Comparison of ENCODE assay signal across 8 cellular contexts in the genomic region with DNA sequence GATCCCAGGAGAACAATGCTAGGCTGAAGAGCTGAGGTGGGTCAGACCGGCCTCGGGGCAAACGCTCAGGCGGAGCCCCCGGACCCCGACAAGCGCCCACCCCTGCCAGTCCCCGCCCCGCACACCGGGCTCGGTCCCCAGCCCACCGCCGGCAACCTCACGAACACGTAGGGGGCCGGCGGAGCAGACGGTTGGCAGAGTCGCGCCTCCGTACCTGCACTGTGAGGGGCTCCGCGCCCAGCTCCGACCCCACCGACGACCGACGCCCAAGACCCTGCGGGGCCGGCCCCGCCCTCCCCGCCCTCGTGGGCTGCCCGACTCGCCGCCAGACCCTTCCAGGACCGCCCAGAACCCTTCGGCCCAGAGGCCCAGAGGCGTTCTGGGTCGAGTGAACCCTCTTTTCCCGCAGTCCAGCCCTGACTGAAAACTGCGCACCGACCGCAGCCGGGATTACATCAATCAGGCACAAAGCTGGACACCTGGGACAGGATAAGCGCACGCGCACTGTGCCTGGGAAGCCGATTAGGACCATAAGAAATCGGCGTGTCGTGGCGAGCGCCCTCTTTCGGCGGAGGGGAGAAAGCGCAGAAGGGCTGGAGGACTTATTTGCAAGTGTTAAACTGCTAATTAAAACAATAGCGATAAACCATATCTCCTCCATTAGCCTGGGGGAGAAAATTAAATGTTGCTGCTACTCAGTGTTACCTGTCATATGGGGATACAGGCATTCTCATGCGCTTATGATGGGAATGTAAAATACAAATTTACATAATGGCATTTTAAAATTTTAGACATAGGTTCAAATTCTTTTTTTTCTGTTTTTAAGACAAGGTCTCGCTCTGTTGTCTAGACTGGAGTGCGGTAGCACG. TPM values are rescaled to one million over a fixed set of nuclear protein-coding genes. Genes with fewer than 3 reads are reported as not detected.
A peak's percentile ranks its signal among the peaks of the same experiment; 100 is the strongest.
DNase-seq lines count a peak whose midpoint lies in the region; ATAC-seq and TF ChIP-seq lines count a peak whose summit lies in the region.

No MANE protein-coding gene starts in this region.

- peak; percentile 60 for ATAC-seq in HG03342 (IDR thresholded peaks at IDR 0.05; ENCODE audit: unreplicated experiment)

- in situ Hi-C loops in GM18951 (cut with MboI; ENCODE audit: low sequenced_read_pairs, unreplicated experiment) = no loop called here

- H3K27ac Mint-ChIP-seq in chondrocyte (ENCODE audit: unreplicated experiment) = peak overlapping the region; percentile 99

- DNase-seq in AG09309 (ENCODE audit: low read depth) (peak; percentile 44), NCI-H510A (lab: John Stamatoyannopoulos, UW) (peak; percentile 69), chondrocyte (ENCODE audit: low spot score) (no peak)
- DNase-seq in activated CD4-positive, alpha-beta T cell treated with anti-CD3 and anti-CD28 coated beads for 24 hours (ENCODE audit: low read depth in 2 of 2) = peak; percentile 92 to 94
- peak; percentile 94 to 97 for DNase-seq in stimulated activated CD4-positive, alpha-beta T cell treated with anti-CD3 and anti-CD28 coated beads, Interleukin-1b, Interleukin-23, amount 100 ng/mL, for 4 hours (ENCODE audit: low read depth in 2 of 2)

- TF ChIP-seq POLR2A in GM18951 (IDR thresholded peaks at IDR 0.05; ENCODE audit: extremely low read depth, insufficient read depth, insufficient read length) = peak; percentile 71

- no peaks in the 10 kb centered on the region for H3K9me3 Mint-ChIP-seq in chondrocyte (ENCODE audit: low read depth)

- peak overlapping the region; percentile 95 for H3K27ac ChIP-seq in layer of hippocampus (ENCODE audit: low read depth, low read length)

- peak overlapping the region; percentile 89 for H3K4me3 Mint-ChIP-seq in chondrocyte (ENCODE audit: unreplicated experiment)

- H3K4me1 Mint-ChIP-seq in chondrocyte (ENCODE audit: low read depth) = no peaks in the 10 kb centered on the region

- H3K27me3 ChIP-seq in layer of hippocampus (ENCODE audit: control insufficient read depth, insufficient read depth, low read length) = no peaks in the 10 kb centered on the region

- peaks cover 3% of the 10 kb centered on the region for H3K27me3 Mint-ChIP-seq in chondrocyte (ENCODE audit: low read depth)

- TF ChIP-seq CTCF in AG09309 (IDR thresholded peaks at IDR 0.05; ENCODE audit: control insufficient read depth, insufficient read depth, low read depth, low read length, missing control alignments) (peak; percentile 96), chondrocyte (IDR thresholded peaks at IDR 0.05) (peak; percentile 96)

- no peaks in the 10 kb centered on the region for H3K36me3 Mint-ChIP-seq in chondrocyte (ENCODE audit: low read depth)

- peak overlapping the region; percentile 85 for H3K4me3 ChIP-seq in AG09309 (ENCODE audit: control insufficient read depth, low read depth, low read length)

RNA-seq across cellular contexts. Expression of gene DCTN1, which starts 11.7 kb away (rescaled TPM):
- 157 to 167 TPM (median 161 TPM) in 3 replicates for total RNA-seq in chondrocyte

RNA-seq across cellular contexts. Expression of gene C2orf81, which starts 29.6 kb away (rescaled TPM):
- total RNA-seq in chondrocyte = 1.3 to 3.4 TPM (median 1.5 TPM) in 3 replicates

RNA-seq across cellular contexts. Expression of gene WDR54, which starts 29.7 kb away (rescaled TPM):
- 10.4 to 11.2 TPM (median 11.0 TPM) in 3 replicates for total RNA-seq in chondrocyte

RNA-seq across cellular contexts. Expression of gene SLC4A5, which starts 48.6 kb away (rescaled TPM):
- 0.65 to 2.2 TPM (median 1.2 TPM) in 3 replicates for total RNA-seq in chondrocyte

RNA-seq across cellular contexts. Expression of gene RTKN, which starts 49.9 kb away (rescaled TPM):
- 18.3 to 32.4 TPM (median 20.4 TPM) in 3 replicates for total RNA-seq in chondrocyte
